Comparison of ENCODE assay signal across 1 cellular context in genomic region chr6:32252326-32253009, GRCh38.
TF ChIP-seq lines count a peak whose summit lies in the region.

No MANE protein-coding gene starts in this region.

TF ChIP-seq in GM12878, 131 proteins besides CTCF, POLR2A, EP300 and RAD21:
- TF ChIP-seq FOXM1 (IDR thresholded peaks at IDR 0.05; ENCODE audit: low read depth, low read length): no peak
- TF ChIP-seq ZNF622 (IDR thresholded peaks at IDR 0.05): no peak
- no peak for TF ChIP-seq TBL1XR1 (IDR thresholded peaks at IDR 0.05; ENCODE audit: low read depth, low read length)
- TF ChIP-seq IRF5 (IDR thresholded peaks at IDR 0.05; ENCODE audit: borderline replicate concordance): no peak
- TF ChIP-seq CHD4 (IDR thresholded peaks at IDR 0.05): no peak
- TF ChIP-seq CHD2 (IDR thresholded peaks at IDR 0.05; ENCODE audit: borderline replicate concordance, low read depth, low read length): no peak
- TF ChIP-seq SKIL (IDR thresholded peaks at IDR 0.05; ENCODE audit: low read depth, poor library complexity, severe bottlenecking): no peak
- no peak for TF ChIP-seq RELA (IDR thresholded peaks at IDR 0.05; ENCODE audit: borderline replicate concordance, partially characterized antibody)
- TF ChIP-seq SIN3A (IDR thresholded peaks at IDR 0.05; ENCODE audit: low read depth, low read length): no peak
- TF ChIP-seq POLR2AphosphoS5 (IDR thresholded peaks at IDR 0.05; ENCODE audit: low read length): no peak
- no peak for TF ChIP-seq USF1 (IDR thresholded peaks at IDR 0.05; ENCODE audit: borderline replicate concordance, extremely low read length, insufficient read depth, low read depth, low read length)
- peak in 1 of 2 experiments; percentile 57; a peak in 1 of 4 replicates for TF ChIP-seq ETV6 (conservative IDR thresholded peaks at IDR 0.05 in 1 of 2, IDR thresholded peaks at IDR 0.05 in 1 of 2; ENCODE audit: borderline replicate concordance in 1 of 2, low read depth in 1 of 2)
- TF ChIP-seq KDM1A (IDR thresholded peaks at IDR 0.05; ENCODE audit: borderline replicate concordance): no peak
- 0 out of 2 replicates have a peak, but pooled peaks have one; percentile 27 for TF ChIP-seq MTA2 (IDR thresholded peaks at IDR 0.05; ENCODE audit: low read depth)
- TF ChIP-seq RB1 (IDR thresholded peaks at IDR 0.05; ENCODE audit: borderline replicate concordance): no peak
- TF ChIP-seq SMAD1 (IDR thresholded peaks at IDR 0.05; ENCODE audit: low read depth, partially characterized antibody): no peak
- no peak for TF ChIP-seq ZNF274 (IDR thresholded peaks at IDR 0.05; ENCODE audit: insufficient read depth, insufficient read length)
- TF ChIP-seq HCFC1 (IDR thresholded peaks at IDR 0.05; ENCODE audit: low read length): no peak
- TF ChIP-seq ZBTB11 (CRISPR knock-in tag; IDR thresholded peaks at IDR 0.05): no peak
- no peak for TF ChIP-seq E4F1 (IDR thresholded peaks at IDR 0.05; ENCODE audit: borderline replicate concordance, partially characterized antibody)
- TF ChIP-seq ATF7 (IDR thresholded peaks at IDR 0.05; ENCODE audit: low read depth): no peak
- no peak for TF ChIP-seq SMAD5 (IDR thresholded peaks at IDR 0.05; ENCODE audit: low read depth)
- no peak for TF ChIP-seq SRF (IDR thresholded peaks at IDR 0.05; ENCODE audit: low read depth in 2 of 2, low read length in 2 of 2)
- TF ChIP-seq WRNIP1 (IDR thresholded peaks at IDR 0.05; ENCODE audit: borderline replicate concordance, low read depth, low read length): no peak
- no peak for TF ChIP-seq RCOR1 (conservative IDR thresholded peaks at IDR 0.05; ENCODE audit: low read depth, low read length)
- TF ChIP-seq ZNF687 (IDR thresholded peaks at IDR 0.05): no peak
- TF ChIP-seq BHLHE40 (IDR thresholded peaks at IDR 0.05; ENCODE audit: borderline replicate concordance in 1 of 2, low read depth in 2 of 2, low read length in 1 of 2): no peak
- TF ChIP-seq IKZF2 (IDR thresholded peaks at IDR 0.05): peak in 1 of 2 experiments; percentile 55; a peak in 1 of 4 replicates
- TF ChIP-seq HDAC6 (IDR thresholded peaks at IDR 0.05; ENCODE audit: unreplicated experiment): no peak
- TF ChIP-seq PKNOX1 (IDR thresholded peaks at IDR 0.05): 0 out of 2 replicates have a peak, but pooled peaks have one; percentile 10
- TF ChIP-seq E2F8 (IDR thresholded peaks at IDR 0.05; ENCODE audit: low read depth, partially characterized antibody): no peak
- no peak for TF ChIP-seq POLR2AphosphoS2 (IDR thresholded peaks at IDR 0.05; ENCODE audit: low read depth, low read length)
- no peak for TF ChIP-seq YBX1 (IDR thresholded peaks at IDR 0.05)
- no peak for TF ChIP-seq MXI1 (IDR thresholded peaks at IDR 0.05; ENCODE audit: low read depth, low read length)
- TF ChIP-seq DPF2 (IDR thresholded peaks at IDR 0.05): no peak
- no peak for TF ChIP-seq HDGF (IDR thresholded peaks at IDR 0.05)
- no peak for TF ChIP-seq SUPT20H (IDR thresholded peaks at IDR 0.05; ENCODE audit: borderline replicate concordance, control insufficient read depth, low read depth, low read length)
- no peak for TF ChIP-seq ZNF384 (IDR thresholded peaks at IDR 0.05; ENCODE audit: borderline replicate concordance, low read depth, low read length)
- no peak for TF ChIP-seq BMI1 (IDR thresholded peaks at IDR 0.05; ENCODE audit: borderline replicate concordance)
- TF ChIP-seq SPI1 (IDR thresholded peaks at IDR 0.05; ENCODE audit: borderline replicate concordance, insufficient read depth, low read depth, low read length): peak; percentile 81; the same call in 1 of the 2 replicates
- TF ChIP-seq PML (IDR thresholded peaks at IDR 0.05; ENCODE audit: low read length): no peak
- no peak for TF ChIP-seq KAT2A (conservative IDR thresholded peaks at IDR 0.05; ENCODE audit: control insufficient read depth, low read depth, low read length)
